ENCODE assay signal across 8 cellular contexts in genomic region chr5:178120661-178121357, GRCh38. TPM values are rescaled to one million over a fixed set of nuclear protein-coding genes. Genes with fewer than 3 reads are reported as not detected.
DNase-seq lines count a peak whose midpoint lies in the region; ATAC-seq and TF ChIP-seq lines count a peak whose summit lies in the region.

No MANE protein-coding gene starts in this region.

- no TSS peak for BruUV-seq in A673 (replicated peaks; lab: Mats Ljungman, UMichigan)

- DNase-seq in A673 (ENCODE audit: low spot score) (peak; percentile 56), NCI-H2029 treated with DMSO at 0.1 percent for 48 hours (lab: John Stamatoyannopoulos, UW) (peak; percentile 83), UCSD-AML1 (lab: John Stamatoyannopoulos, UW; ENCODE audit: unreplicated experiment) (peak; percentile 44), body of pancreas (peak; percentile 93 to 98 (median 96)), left lung (peak; percentile 78 to 91)
- DNase-seq in stimulated activated CD4-positive, alpha-beta T cell treated with anti-CD3 and anti-CD28 coated beads, TNF-alpha, amount 100 ng/mL, for 24 hours (ENCODE audit: low read depth in 3 of 3), result peak; percentile 54 to 82 (median 61)

- no peak overlapping the region for H3K27ac ChIP-seq in A673 (ENCODE audit: low read depth, low read length, poor library complexity, severe bottlenecking)
- peak overlapping the region in 1 of 4 donors; percentile 5 for H3K27ac ChIP-seq in body of pancreas
- H3K27ac ChIP-seq in left lung, result peak overlapping the region in 1 of 2 donors; percentile 33

- CTCF ChIA-PET in A673 (lab: Charles Lee), result no interaction called here

- POLR2A ChIA-PET in A673 (lab: Charles Lee; ENCODE audit: low non-redundant PET), result no interaction called here

- H3K9me3 ChIP-seq in A673 (ENCODE audit: low read depth, low read length, poor library complexity, severe bottlenecking) (no peaks in the 10 kb centered on the region), body of pancreas (no peaks in the 10 kb centered on the region), left lung (no peaks in the 10 kb centered on the region)

- TF ChIP-seq CTCF in A673 (conservative IDR thresholded peaks at IDR 0.05; ENCODE audit: low read depth, low read length) (peak; percentile 53), body of pancreas (IDR thresholded peaks at IDR 0.05) (peak; percentile 41 to 81 (median 77)), left lung (IDR thresholded peaks at IDR 0.05) (peak in 1 of 2 donors; percentile 43)

- intact Hi-C loops in A673 (cut with micrococcal nuclease; ENCODE audit: unreplicated experiment) (no loop called here), body of pancreas (cut with DNase I) (loop anchor here (10.0 kb wide), 1 partner anchor 84 kb away; the partner anchor contains the start of gene HNRNPAB), left lung (cut with DNase I) (no loop called here)

- peak in 2 of 3 donors; percentile 31 to 50 for TF ChIP-seq POLR2A in body of pancreas (IDR thresholded peaks at IDR 0.05)

- WGBS in body of pancreas, 2 donors, result 19 to 23% methylated on average over 15 to 25 of the region's 26 CpGs

- H3K4me3 ChIP-seq in A673 (ENCODE audit: low read depth, low read length, poor library complexity, severe bottlenecking) (no peak overlapping the region), body of pancreas (no peak overlapping the region), left lung (no peak overlapping the region)

- H3K36me3 ChIP-seq in A673 (ENCODE audit: insufficient read depth, low read length, poor library complexity, severe bottlenecking) (no peaks in the 10 kb centered on the region), body of pancreas (replicated peaks in 1 of 2; ENCODE audit: insufficient read depth in 1 of 2, low read depth in 2 of 2) (no peaks in the 10 kb centered on the region), left lung (peaks cover 0 to 9% of the 10 kb centered on the region in 2 donors)

- H3K4me1 ChIP-seq in A673 (ENCODE audit: insufficient read depth, low read length, poor library complexity, severe bottlenecking) (peaks cover 10% of the 10 kb centered on the region), body of pancreas (peaks cover 13% of the 10 kb centered on the region), left lung (peaks cover 3 to 47% of the 10 kb centered on the region in 2 donors)

- peak; percentile 75 for ATAC-seq in GM18861 (IDR thresholded peaks at IDR 0.05; ENCODE audit: unreplicated experiment)
- ATAC-seq in HG03039 (IDR thresholded peaks at IDR 0.05; ENCODE audit: unreplicated experiment), result peak; percentile 75
- peak; percentile 97 for ATAC-seq in body of pancreas
- ATAC-seq in left lung, result peak; percentile 83

- H3K27me3 ChIP-seq in A673 (replicated peaks; ENCODE audit: insufficient read depth, low read depth, low read length, poor library complexity), result no peaks in the 10 kb centered on the region
- H3K27me3 ChIP-seq in body of pancreas, result no peaks in the 10 kb centered on the region
- peaks cover 0 to 36% of the 10 kb centered on the region in 2 donors for H3K27me3 ChIP-seq in left lung

RNA-seq across cellular contexts. Expression of gene N4BP3, which starts 7.5 kb away (rescaled TPM):
- 0.66 and 0.73 TPM in 2 replicates for total RNA-seq in A673 (2021)
- total RNA-seq in body of pancreas, result 1 to 10 TPM in 1 of 2 donors, under 1 TPM in 1; 0.52 to 2.6 TPM
- 1 to 10 TPM; 3.6 to 6.2 TPM for total RNA-seq in left lung

RNA-seq across cellular contexts. Expression of gene RMND5B, which starts 10.0 kb away (rescaled TPM):
- total RNA-seq in A673 (2021) (37.0 and 38.0 TPM in 2 replicates), body of pancreas (10 to 100 TPM; 25.7 to 49.8 TPM), left lung (10 to 100 TPM; 30.8 to 41.5 TPM)

RNA-seq across cellular contexts. Expression of gene NHP2, which starts 32.9 kb away (rescaled TPM):
- 223 and 232 TPM in 2 replicates for total RNA-seq in A673 (2021)
- 10 to 100 TPM; 63.9 to 80.2 TPM for total RNA-seq in body of pancreas
- total RNA-seq in left lung, result 100 to 1,000 TPM in 1 of 2 donors, 10 to 100 TPM in 1; 65.0 to 105 TPM

Comparison
In these comparisons a context has a peak if more than half of its experiments do, and no peak if none do; other contexts are left out.
1. DNase-seq: peak in every context shown above with its lines; median percentile 96 in body of pancreas; 84 in left lung; 83 in NCI-H2029 treated with DMSO at 0.1 percent for 48 hours; 61 in stimulated activated CD4-positive, alpha-beta T cell treated with anti-CD3 and anti-CD28 coated beads, TNF-alpha, amount 100 ng/mL, for 24 hours; 56 in A673; 44 in UCSD-AML1.